Comparison of ENCODE assay signal across 12 cellular contexts in the genomic region with DNA sequence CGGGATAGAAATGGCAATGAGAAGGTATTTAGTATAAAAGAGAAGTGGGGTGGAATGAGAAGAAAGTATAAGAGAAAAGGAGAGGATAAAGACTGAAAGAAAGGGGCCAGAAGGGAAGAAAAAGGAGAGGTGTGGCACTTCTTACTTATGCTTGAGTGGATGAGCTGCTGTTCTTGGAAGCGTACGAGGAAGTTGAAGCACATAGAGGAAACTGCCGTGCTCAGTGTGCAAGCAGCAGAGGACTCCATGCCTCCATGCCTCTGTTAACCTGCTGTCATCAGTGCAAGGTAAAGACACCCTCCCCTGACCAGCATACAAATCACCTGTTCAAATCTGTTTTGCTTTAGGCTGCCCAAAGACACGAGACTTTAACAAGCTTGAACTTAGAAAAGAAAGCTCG. TPM values are rescaled to one million over a fixed set of nuclear protein-coding genes. Genes with fewer than 3 reads are reported as not detected.
DNase-seq lines count a peak whose midpoint lies in the region; ATAC-seq and TF ChIP-seq lines count a peak whose summit lies in the region.
"Had no signal": no experiment of that assay in that cellular context is flagged by ENCODE, and none has a peak within 500 bp of the region (broad histone marks: within the 10 kb centered on the region; RNA-seq: fewer than 3 reads in every experiment).

No MANE protein-coding gene starts in this region.

- H3K9me3 ChIP-seq in HAP-1, result no peaks in the 10 kb centered on the region

- peaks cover 23% of the 10 kb centered on the region for H3K36me3 Mint-ChIP-seq in activated naive CD4-positive, alpha-beta T cell treated with anti-CD3 and anti-CD28 coated beads, Interleukin-2, amount 50 U/mL, for 24 hours
- peaks cover 37 to 68% of the 10 kb centered on the region in 2 donors for H3K36me3 Mint-ChIP-seq in stimulated activated naive B cell treated with anti-CD40 and anti-IgM and Interleukin-4, amounts not matched to agents 10 μg/mL and 1 μg/mL and 100 μg/mL, for 72 hours
- peaks cover 9% of the 10 kb centered on the region for H3K36me3 Mint-ChIP-seq in type B pancreatic cell

- peak; percentile 42 to 67 for ATAC-seq in stimulated activated naive B cell treated with anti-CD40 and anti-IgM and Interleukin-4, amounts not matched to agents 10 μg/mL and 1 μg/mL and 100 μg/mL, for 72 hours (replicated peaks)
- ATAC-seq: activated CD4-positive, CD25-positive, alpha-beta regulatory T cell treated with anti-CD3 and anti-CD28 coated beads, Interleukin-2, amount 50 U/mL, for 24 hours had no signal

- H3K4me1 Mint-ChIP-seq in activated naive CD4-positive, alpha-beta T cell treated with anti-CD3 and anti-CD28 coated beads, Interleukin-2, amount 50 U/mL, for 24 hours, result peaks cover 51% of the 10 kb centered on the region
- peaks cover 40 to 72% of the 10 kb centered on the region in 2 donors for H3K4me1 Mint-ChIP-seq in stimulated activated naive B cell treated with anti-CD40 and anti-IgM and Interleukin-4, amounts not matched to agents 10 μg/mL and 1 μg/mL and 100 μg/mL, for 72 hours
- H3K4me1 Mint-ChIP-seq in type B pancreatic cell (ENCODE audit: unreplicated experiment), result peaks cover 4% of the 10 kb centered on the region

- DNase-seq in activated naive CD4-positive, alpha-beta T cell treated with Interleukin-2 at 50 U/mL for 16 hours, result no peak
- DNase-seq in OCI-M1 (lab: John Stamatoyannopoulos, UW) (peak; percentile 62), epithelial cell of prostate (ENCODE audit: low read depth, low spot score) (no peak), type B pancreatic cell (ENCODE audit: extremely low spot score, unreplicated experiment) (no peak), HAP-1 (ENCODE audit: low spot score in 2 of 2) (no peak), nucleus accumbens (lab: John Stamatoyannopoulos, UW) (no peak)
- DNase-seq in stimulated activated naive B cell treated with anti-CD40 and anti-IgM and Interleukin-4, amounts not matched to agents 10 μg/mL and 1 μg/mL and 100 μg/mL, for 72 hours, result no peak
- DNase-seq: effector CD4-positive, alpha-beta T cell; NCI-H345; posterior cingulate gyrus had no signal

- H3K27ac Mint-ChIP-seq in activated naive CD4-positive, alpha-beta T cell treated with anti-CD3 and anti-CD28 coated beads, Interleukin-2, amount 50 U/mL, for 24 hours, result peak overlapping the region; percentile 95
- peak overlapping the region; percentile 47 for H3K27ac Mint-ChIP-seq in stimulated activated naive B cell treated with anti-CD40 and anti-IgM and Interleukin-4, amounts not matched to agents 10 μg/mL and 1 μg/mL and 100 μg/mL, for 72 hours
- H3K27ac Mint-ChIP-seq in type B pancreatic cell, result no peak overlapping the region

- no peaks in the 10 kb centered on the region for H3K27me3 Mint-ChIP-seq in activated naive CD4-positive, alpha-beta T cell treated with anti-CD3 and anti-CD28 coated beads, Interleukin-2, amount 50 U/mL, for 24 hours
- H3K27me3 Mint-ChIP-seq in stimulated activated naive B cell treated with anti-CD40 and anti-IgM and Interleukin-4, amounts not matched to agents 10 μg/mL and 1 μg/mL and 100 μg/mL, for 72 hours, result no peaks in the 10 kb centered on the region
- no peaks in the 10 kb centered on the region for H3K27me3 Mint-ChIP-seq in type B pancreatic cell

- H3K36me3 ChIP-seq in HAP-1 (replicated peaks), result peaks cover 14% of the 10 kb centered on the region

- TF ChIP-seq CTCF in type B pancreatic cell (conservative IDR thresholded peaks at IDR 0.05), result no peak

- in situ Hi-C loops in HAP-1 (cut with MboI; ENCODE audit: low sequenced_read_pairs), result no loop called here

- no peaks in the 10 kb centered on the region; the same call in 1 of the 2 replicates for H3K4me1 ChIP-seq in HAP-1

- H3K4me3 Mint-ChIP-seq in activated naive CD4-positive, alpha-beta T cell treated with anti-CD3 and anti-CD28 coated beads, Interleukin-2, amount 50 U/mL, for 24 hours, result no peak overlapping the region
- H3K4me3 Mint-ChIP-seq in stimulated activated naive B cell treated with anti-CD40 and anti-IgM and Interleukin-4, amounts not matched to agents 10 μg/mL and 1 μg/mL and 100 μg/mL, for 72 hours, result peak overlapping the region; percentile 64 to 72
- H3K4me3 Mint-ChIP-seq in type B pancreatic cell, result no peak overlapping the region

- H3K27me3 ChIP-seq in HAP-1 (ENCODE audit: low read depth), result no peaks in the 10 kb centered on the region

- H3K27ac ChIP-seq in epithelial cell of prostate, result peak overlapping the region; percentile 79

- no peaks in the 10 kb centered on the region for H3K9me3 Mint-ChIP-seq in activated naive CD4-positive, alpha-beta T cell treated with anti-CD3 and anti-CD28 coated beads, Interleukin-2, amount 50 U/mL, for 24 hours
- no peaks in the 10 kb centered on the region for H3K9me3 Mint-ChIP-seq in stimulated activated naive B cell treated with anti-CD40 and anti-IgM and Interleukin-4, amounts not matched to agents 10 μg/mL and 1 μg/mL and 100 μg/mL, for 72 hours
- H3K9me3 Mint-ChIP-seq in type B pancreatic cell, result no peaks in the 10 kb centered on the region

- no peak overlapping the region for H3K4me3 ChIP-seq in HAP-1

RNA-seq across cellular contexts. Expression of gene WDR5B, which starts 6.5 kb away (rescaled TPM):
- 6.2 and 8.2 TPM in 2 replicates for total RNA-seq in type B pancreatic cell (ENCODE audit: low replicate concordance)

RNA-seq across cellular contexts. Expression of gene FAM162A, which starts 25.4 kb away (rescaled TPM):
- 68.8 and 230 TPM in 2 replicates for total RNA-seq in type B pancreatic cell (ENCODE audit: low replicate concordance)

RNA-seq across cellular contexts. Expression of gene MIX23, which starts 26.4 kb away (rescaled TPM):
- total RNA-seq in type B pancreatic cell (ENCODE audit: low replicate concordance), result 39.8 and 44.9 TPM in 2 replicates

Comparison
In these comparisons a context has a peak if more than half of its experiments do, and no peak if none do; other contexts are left out.
1. H3K4me3 Mint-ChIP-seq: peak in stimulated activated naive B cell treated with anti-CD40 and anti-IgM and Interleukin-4, amounts not matched to agents 10 μg/mL and 1 μg/mL and 100 μg/mL, for 72 hours (2 of 2); none in activated naive CD4-positive, alpha-beta T cell treated with anti-CD3 and anti-CD28 coated beads, Interleukin-2, amount 50 U/mL, for 24 hours (single experiment) and type B pancreatic cell (single experiment).